13 cellular contexts compared by ENCODE assay signal in the genomic region with DNA sequence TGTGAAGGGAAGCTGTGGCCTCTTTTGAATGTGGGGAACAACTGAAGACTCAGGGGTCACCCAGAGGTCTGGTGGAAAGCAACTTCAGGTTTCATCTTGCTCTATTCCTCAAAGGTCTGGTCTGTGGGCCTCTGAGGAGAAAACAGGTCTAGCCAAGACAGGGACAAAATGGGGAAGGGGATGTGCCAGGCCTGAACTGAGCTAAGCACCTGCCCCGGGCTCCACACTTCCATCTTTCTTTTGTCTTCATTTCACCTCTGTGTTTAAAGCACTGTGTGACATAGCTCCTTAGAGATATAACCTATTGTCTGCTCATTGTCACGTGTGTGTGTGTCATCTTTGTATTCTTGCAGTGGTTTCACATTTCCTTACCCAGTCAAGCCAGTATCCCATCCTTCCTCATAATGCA. TPM values are rescaled to one million over a fixed set of nuclear protein-coding genes. Genes with fewer than 3 reads are reported as not detected.
DNase-seq lines count a peak whose midpoint lies in the region; ATAC-seq, FAIRE-seq and TF ChIP-seq lines count a peak whose summit lies in the region.
"Had no signal": no experiment of that assay in that cellular context is flagged by ENCODE, and none has a peak within 500 bp of the region (broad histone marks: within the 10 kb centered on the region; RNA-seq: fewer than 3 reads in every experiment).

No MANE protein-coding gene starts in this region.

- TF ChIP-seq POLR2A in body of pancreas (IDR thresholded peaks at IDR 0.05): no peak

- H3K27ac ChIP-seq in left ventricle myocardium inferior (replicated peaks): peak overlapping the region; percentile 87
- H3K27ac ChIP-seq in body of pancreas: peak overlapping the region; percentile 93 to 98 (median 96)
- peak overlapping the region; percentile 35 to 90 for H3K27ac ChIP-seq in lung (ENCODE audit: low read depth in 1 of 2, low read length in 1 of 2)

- H3K4me3 ChIP-seq in left ventricle myocardium inferior (no peak overlapping the region), body of pancreas (no peak overlapping the region), lung (no peak overlapping the region)

- intact Hi-C loops in left ventricle myocardium inferior (cut with micrococcal nuclease): no loop called here
- intact Hi-C loops in Right ventricle myocardium superior (cut with DNase I): no loop called here
- intact Hi-C loops in body of pancreas (cut with DNase I): no loop called here

- no peak for FAIRE-seq in GM19239 (lab: Jason Lieb, UNC)

- H3K9me3 ChIP-seq in left ventricle myocardium inferior (replicated peaks) (no peaks in the 10 kb centered on the region), body of pancreas (no peaks in the 10 kb centered on the region), lung (ENCODE audit: control insufficient read depth in 2 of 2, insufficient read depth in 1 of 2, low read length in 1 of 2) (no peaks in the 10 kb centered on the region)

- H3K36me3 ChIP-seq in left ventricle myocardium inferior (peaks cover 25% of the 10 kb centered on the region), body of pancreas (replicated peaks in 1 of 2; ENCODE audit: insufficient read depth in 1 of 2, low read depth in 2 of 2) (no peaks in the 10 kb centered on the region), lung (ENCODE audit: control insufficient read depth in 2 of 2, insufficient read depth in 2 of 2, low read length in 2 of 2) (peaks cover 0 to 3% of the 10 kb centered on the region in 2 donors)

- H3K27me3 ChIP-seq in left ventricle myocardium inferior (ENCODE audit: low read depth) (no peaks in the 10 kb centered on the region), body of pancreas (no peaks in the 10 kb centered on the region), lung (ENCODE audit: control insufficient read depth, insufficient read depth) (no peaks in the 10 kb centered on the region)
- H3K27me3 ChIP-seq: foreskin keratinocyte had no signal

- no peak for ATAC-seq in Right ventricle myocardium superior (ENCODE audit: poor library complexity)
- no peak for ATAC-seq in body of pancreas
- ATAC-seq in lung (ENCODE audit: insufficient read depth, low FRiP score): no peak
- no peak for ATAC-seq in HG03025 (IDR thresholded peaks at IDR 0.05; ENCODE audit: low FRiP score, unreplicated experiment)
- ATAC-seq: foreskin keratinocyte; naive thymus-derived CD8-positive, alpha-beta T cell had no signal

- 91 to 95% methylated on average over 2 of the region's 2 CpGs for WGBS in body of pancreas, 2 donors
- 78 to 82% methylated on average over 2 of the region's 2 CpGs for WGBS in lung, 2 donors

- peaks cover 32% of the 10 kb centered on the region for H3K4me1 ChIP-seq in left ventricle myocardium inferior
- peaks cover 57% of the 10 kb centered on the region for H3K4me1 ChIP-seq in body of pancreas
- peaks cover 0 to 23% of the 10 kb centered on the region in 2 donors for H3K4me1 ChIP-seq in lung (ENCODE audit: control insufficient read depth in 2 of 2, insufficient read depth in 2 of 2, low read length in 2 of 2)

- no peak for TF ChIP-seq CTCF in left ventricle myocardium inferior (IDR thresholded peaks at IDR 0.05; ENCODE audit: borderline replicate concordance)
- no peak for TF ChIP-seq CTCF in body of pancreas (IDR thresholded peaks at IDR 0.05)
- TF ChIP-seq CTCF in lung (IDR thresholded peaks at IDR 0.05; ENCODE audit: control extremely low read depth, extremely low read depth): no peak

- no peak for DNase-seq in left ventricle myocardium inferior
- DNase-seq in Right ventricle myocardium superior: no peak
- DNase-seq in body of pancreas: no peak
- DNase-seq in lung (ENCODE audit: low spot score): no peak
- no peak for DNase-seq in pons (ENCODE audit: low spot score)
- DNase-seq in GM19239 (ENCODE audit: insufficient read length, low spot score): no peak
- DNase-seq in HUDEP-2 (lab: John Stamatoyannopoulos, UW; ENCODE audit: unreplicated experiment in 76 of 76): no peak
- DNase-seq: AML-193; naive thymus-derived CD8-positive, alpha-beta T cell; NCI-H2107 had no signal

RNA-seq across cellular contexts. Expression of a gene that starts 19.9 kb away (rescaled TPM):
- total RNA-seq in left ventricle myocardium inferior (0.33 TPM), Right ventricle myocardium superior (0.54 TPM), body of pancreas (10 to 100 TPM; 40.5 to 86.1 TPM), lung (10 to 100 TPM; 49.7 to 64.0 TPM)
- polyA plus RNA-seq in lung: 100 to 1,000 TPM in 1 of 2 donors, 10 to 100 TPM in 1; 45.4 to 119 TPM
- total RNA-seq: activated CD8-positive, alpha-beta memory T cell treated with anti-CD3 and anti-CD28 coated beads for 36 hours; naive thymus-derived CD8-positive, alpha-beta T cell had no signal
- polyA plus RNA-seq: naive thymus-derived CD8-positive, alpha-beta T cell had no signal

RNA-seq across cellular contexts. Expression of a gene that starts 25.6 kb away (rescaled TPM):
- total RNA-seq in left ventricle myocardium inferior (38.8 TPM), Right ventricle myocardium superior (33.6 TPM), body of pancreas (10 to 100 TPM; 22.1 to 37.6 TPM), lung (10 to 100 TPM; 14.0 to 41.6 TPM)
- polyA plus RNA-seq in lung: 10 to 100 TPM; 13.0 to 15.9 TPM

RNA-seq across cellular contexts. Expression of a gene that starts 31.4 kb away (rescaled TPM):
- 2.4 TPM for total RNA-seq in left ventricle myocardium inferior
- total RNA-seq in Right ventricle myocardium superior: 3.6 TPM
- 1 to 10 TPM in 1 of 2 donors, not detected in 1; 4.4 TPM for total RNA-seq in body of pancreas
- total RNA-seq in lung: 10 to 100 TPM in 1 of 2 donors, 1 to 10 TPM in 1; 8.5 to 38.0 TPM
- 100 to 1,000 TPM in 1 of 2 donors, 10 to 100 TPM in 1; 16.1 to 119 TPM for polyA plus RNA-seq in lung
- total RNA-seq: activated CD8-positive, alpha-beta memory T cell treated with anti-CD3 and anti-CD28 coated beads for 36 hours; foreskin keratinocyte had no signal
- polyA plus RNA-seq: foreskin keratinocyte had no signal

RNA-seq across cellular contexts. Expression of a gene that starts 43.2 kb away (rescaled TPM):
- total RNA-seq in left ventricle myocardium inferior (94.8 TPM), Right ventricle myocardium superior (103 TPM), body of pancreas (10 to 100 TPM; 45.7 to 94.6 TPM), lung (100 to 1,000 TPM in 1 of 2 donors, 10 to 100 TPM in 1; 67.7 to 114 TPM)
- 100 to 1,000 TPM; 114 to 217 TPM for polyA plus RNA-seq in lung

RNA-seq across cellular contexts. Expression of a gene that starts 53.2 kb away (rescaled TPM):
- total RNA-seq in left ventricle myocardium inferior (30.8 TPM), Right ventricle myocardium superior (30.4 TPM), body of pancreas (10 to 100 TPM; 50.1 to 63.9 TPM), lung (10 to 100 TPM; 31.7 to 95.3 TPM)
- 10 to 100 TPM; 60.3 to 84.4 TPM for polyA plus RNA-seq in lung

Comparison
In these comparisons a context has a peak if more than half of its experiments do, and no peak if none do; other contexts are left out.
1. RNA of a gene that starts 19.9 kb away (total RNA-seq): 40.5 to 86.1 TPM in body of pancreas and 49.7 to 64.0 TPM in lung; 0.54 TPM in Right ventricle myocardium superior (single experiment) and 0.33 TPM in left ventricle myocardium inferior (single experiment); every median in the first group is over 10 times any median in the second.
2. Peak in every context shown above with its lines, with median percentiles within 50 percentile points of each other: H3K27ac ChIP-seq.